11 cellular contexts compared by ENCODE assay signal in the genomic region with DNA sequence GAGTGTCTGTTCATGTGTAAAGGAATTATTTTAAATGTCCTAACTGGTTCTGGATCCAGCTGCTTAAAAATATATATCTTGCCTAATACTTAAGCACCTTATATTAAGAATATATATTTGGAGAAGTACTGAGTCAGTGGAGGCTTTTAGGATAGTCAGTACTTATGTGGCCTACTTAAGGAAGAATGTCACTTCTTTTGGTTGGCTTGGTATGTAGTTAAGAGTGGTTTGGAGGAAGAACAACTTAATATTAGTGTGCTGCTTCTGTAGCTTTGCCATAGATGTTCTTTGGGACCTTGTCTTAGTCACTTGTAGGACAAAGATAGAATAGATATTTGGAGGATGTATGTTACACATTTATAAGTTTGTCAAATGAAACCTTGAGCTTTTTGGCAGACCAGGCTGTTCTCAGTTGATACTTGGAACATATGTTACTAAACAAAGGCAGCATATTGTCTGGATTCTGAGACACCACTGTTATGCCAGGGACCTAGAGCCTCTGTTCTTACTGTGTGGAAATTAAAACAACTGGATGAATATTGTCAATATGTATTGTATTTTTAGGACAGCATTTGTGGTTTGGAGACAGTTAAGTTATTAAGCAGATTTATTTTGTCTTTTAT. TPM values are rescaled to one million over a fixed set of nuclear protein-coding genes. Genes with fewer than 3 reads are reported as not detected.
DNase-seq lines count a peak whose midpoint lies in the region; ATAC-seq and TF ChIP-seq lines count a peak whose summit lies in the region.
"Had no signal": no experiment of that assay in that cellular context is flagged by ENCODE, and none has a peak within 500 bp of the region (broad histone marks: within the 10 kb centered on the region; RNA-seq: fewer than 3 reads in every experiment).

No MANE protein-coding gene starts in this region.

- H3K9me3 ChIP-seq in testis, result no peaks in the 10 kb centered on the region

- no peaks in the 10 kb centered on the region for H3K27me3 ChIP-seq in testis

- TF ChIP-seq CTCF in testis (IDR thresholded peaks at IDR 0.05), result no peak

- H3K4me1 ChIP-seq in testis, result peaks cover 54% of the 10 kb centered on the region

- ATAC-seq in GM21526 (IDR thresholded peaks at IDR 0.05; ENCODE audit: low FRiP score, unreplicated experiment), result no peak
- ATAC-seq: activated CD8-positive, alpha-beta T cell treated with anti-CD3 and anti-CD28 coated beads for 36 hours had no signal

- peak; percentile 30 for DNase-seq in SIG-M5 treated with dmso at 0.1 percent for 504 hours (lab: John Stamatoyannopoulos, UW; ENCODE audit: unreplicated experiment)
- no peak for DNase-seq in SIG-M5 (lab: John Stamatoyannopoulos, UW)
- DNase-seq in SK-MEL-5 (ENCODE audit: low read depth, low spot score), result peak; percentile 41
- peak; percentile 15 for DNase-seq in globus pallidus (ENCODE audit: low spot score)
- DNase-seq in testis, result peak; percentile 40
- no peak for DNase-seq in NCI-H128 (lab: John Stamatoyannopoulos, UW; ENCODE audit: unreplicated experiment)
- DNase-seq in SHP77 (lab: John Stamatoyannopoulos, UW), result no peak
- DNase-seq: activated CD8-positive, alpha-beta T cell treated with anti-CD3 and anti-CD28 coated beads for 36 hours; GDM1; NCI-H2107 had no signal

- no peak for TF ChIP-seq POLR2A in testis (IDR thresholded peaks at IDR 0.05)

- no peak overlapping the region for H3K4me3 ChIP-seq in testis

- peak overlapping the region in 1 of 2 donors; percentile 100 for H3K27ac ChIP-seq in testis

- intact Hi-C loops in testis (cut with DNase I; ENCODE audit: low total_unique reads), result no loop called here

- no peaks in the 10 kb centered on the region for H3K36me3 ChIP-seq in testis (ENCODE audit: low read depth, missing control alignments)

- in situ Hi-C loops in SK-MEL-5 (cut with HindIII; ENCODE audit: low pct_unique_long_range_greater_than_20kb, low sequenced_read_pairs), result no loop called here

RNA-seq across cellular contexts. Expression of a gene that starts 4.9 kb away (rescaled TPM):
- 37.8 and 40.7 TPM in 2 replicates for total RNA-seq in SK-MEL-5 (2014; rRNA removed; shearing (Covaris generic))
- 20.2 and 32.7 TPM in 2 replicates for polyA plus RNA-seq in SK-MEL-5 (2015; cell fraction: cytosol; rRNA removed)
- polyA plus RNA-seq in SK-MEL-5 (2015; cell fraction: nucleus; rRNA removed), result 39.8 and 42.7 TPM in 2 replicates
- 10 to 100 TPM; 86.3 to 90.2 TPM for total RNA-seq in testis
- 47.6 TPM for polyA plus RNA-seq in testis (ENCODE audit: insufficient read depth, low read depth, low replicate concordance)

Comparison
In these comparisons a context has a peak if more than half of its experiments do, and no peak if none do; other contexts are left out.
1. DNase-seq: peak in SIG-M5 treated with dmso at 0.1 percent for 504 hours (single experiment), SK-MEL-5 (single experiment), globus pallidus (single experiment) and testis (single experiment); none in SIG-M5 (single experiment), NCI-H128 (single experiment) and SHP77 (0 of 2).